In genomic region chr6:107811591-107812218, GRCh38 we compare ENCODE assay signal across 11 cellular contexts. TPM values are rescaled to one million over a fixed set of nuclear protein-coding genes. Genes with fewer than 3 reads are reported as not detected.
DNase-seq lines count a peak whose midpoint lies in the region; ATAC-seq, FAIRE-seq and TF ChIP-seq lines count a peak whose summit lies in the region.
"Had no signal": no experiment of that assay in that cellular context is flagged by ENCODE, and none has a peak within 500 bp of the region (broad histone marks: within the 10 kb centered on the region; RNA-seq: fewer than 3 reads in every experiment).

No MANE protein-coding gene starts in this region.

- in situ Hi-C loops in IMR-90 (cut with MboI; ENCODE audit: low sequenced_read_pairs) (no loop called here), K562 (cut with MboI) (no loop called here)

- H3K9me3 ChIP-seq in IMR-90 (ENCODE audit: control insufficient read depth, insufficient read depth, low read length), result no peaks in the 10 kb centered on the region
- no peaks in the 10 kb centered on the region for H3K9me3 ChIP-seq in K562 (replicated peaks; ENCODE audit: control insufficient read depth, insufficient read depth, low read depth, low read length)
- H3K9me3 ChIP-seq in upper lobe of right lung, result no peaks in the 10 kb centered on the region
- H3K9me3 ChIP-seq in suprapubic skin, result no peaks in the 10 kb centered on the region
- H3K9me3 ChIP-seq: thoracic aorta had no signal

- no peak overlapping the region for H2AK9ac ChIP-seq in IMR-90 (replicated peaks; ENCODE audit: low read depth, low read length, poor library complexity)

- no peak overlapping the region for H2AFZ ChIP-seq in IMR-90 (replicated peaks; ENCODE audit: low read length, poor library complexity)
- H2AFZ ChIP-seq in K562 (ENCODE audit: low read depth, low read length), result no peak overlapping the region

- BruUV-seq in IMR-90 (replicated peaks; lab: Mats Ljungman, UMichigan) (no TSS peak), K562 (replicated peaks; lab: Mats Ljungman, UMichigan) (no TSS peak)

- CTCF ChIA-PET in IMR-90 (lab: Yijun Ruan, JAX), result no interaction called here
- CTCF ChIA-PET in K562 (lab: Yijun Ruan, JAX; ENCODE audit: low intra/inter-chr PET ratio), result no interaction called here

- H4K20me1 ChIP-seq in IMR-90 (ENCODE audit: insufficient read depth, low read length) (no peaks in the 10 kb centered on the region), K562 (replicated peaks; ENCODE audit: control insufficient read depth, insufficient read depth, low read length) (peaks cover 4% of the 10 kb centered on the region; the same call in 1 of the 2 replicates)

- H3K27me3 ChIP-seq in IMR-90 (ENCODE audit: control insufficient read depth, insufficient read depth, low read length) (peaks cover 24% of the 10 kb centered on the region), K562 (ENCODE audit: control insufficient read depth in 2 of 2, insufficient read depth in 2 of 2, low read length in 2 of 2) (peaks cover 35 to 56% of the 10 kb centered on the region in 2 experiments), upper lobe of right lung (peaks cover 6% of the 10 kb centered on the region), suprapubic skin (peaks cover 4% of the 10 kb centered on the region)

- no peak overlapping the region for H2BK5ac ChIP-seq in IMR-90 (ENCODE audit: low read depth, low read length, poor library complexity, severe bottlenecking)

- no peak overlapping the region for H4K5ac ChIP-seq in IMR-90 (ENCODE audit: low read depth, low read length)

- POLR2A ChIA-PET in IMR-90 (lab: Charles Lee; ENCODE audit: unreplicated experiment) (no interaction called here), K562 (lab: Yijun Ruan, JAX) (interaction anchor here (0.6 to 1.2 kb wide), 2 partner anchors 25 to 31 kb away, joined by 3 read pairs; no protein-coding TSS in a partner anchor)

- peaks cover 15% of the 10 kb centered on the region for H3K4me1 Mint-ChIP-seq in memory B cell

- TF ChIP-seq CTCF in IMR-90 (conservative IDR thresholded peaks at IDR 0.05; ENCODE audit: low read depth, low read length), result no peak
- no peak for TF ChIP-seq CTCF in K562 (IDR thresholded peaks at IDR 0.05 in 2 of 3, conservative IDR thresholded peaks at IDR 0.05 in 1 of 3; ENCODE audit: insufficient read depth in 2 of 3, low read depth in 1 of 3, low read length in 3 of 3)
- TF ChIP-seq CTCF in upper lobe of right lung (IDR thresholded peaks at IDR 0.05), result no peak
- no peak for TF ChIP-seq CTCF in suprapubic skin (IDR thresholded peaks at IDR 0.05)

- no peaks in the 10 kb centered on the region for H3K27me3 Mint-ChIP-seq in memory B cell

- no peak overlapping the region for H3K4ac ChIP-seq in IMR-90 (ENCODE audit: low read depth, low read length)

- FAIRE-seq in K562 (lab: Jason Lieb, UNC), result no peak

- H3K36me3 ChIP-seq in IMR-90 (ENCODE audit: control insufficient read depth, insufficient read depth, low read length), result no peaks in the 10 kb centered on the region
- H3K36me3 ChIP-seq in K562 (ENCODE audit: control insufficient read depth, insufficient read depth, low read length), result no peaks in the 10 kb centered on the region
- H3K36me3 ChIP-seq in upper lobe of right lung, result no peaks in the 10 kb centered on the region
- H3K36me3 ChIP-seq in suprapubic skin, result no peaks in the 10 kb centered on the region
- H3K36me3 ChIP-seq: thoracic aorta had no signal

- ATAC-seq in IMR-90 (ENCODE audit: low read depth) (peak; percentile 24; the same call in 1 of the 2 replicates), K562 (no peak), memory B cell (ENCODE audit: low read depth) (peak; percentile 89), HG03108 (IDR thresholded peaks at IDR 0.05; ENCODE audit: unreplicated experiment) (no peak), upper lobe of right lung (no peak)

- H2BK20ac ChIP-seq in IMR-90 (ENCODE audit: low read depth, low read length), result no peak overlapping the region

- dilution Hi-C loops in IMR-90 (cut with HindIII; ENCODE audit: low sequenced_read_pairs, unreplicated experiment), result no loop called here

- WGBS in IMR-90 (ENCODE audit: extremely low coverage in 2 of 2, insufficient read length in 1 of 2), 2 experiments, result 0% methylated on average over 2 of the region's 8 CpGs; no CpG with 5 or more reads in 1 of the 2 experiments
- WGBS in K562 (ENCODE audit: insufficient coverage, low coverage, missing lambda C conversion rate), result 4% methylated on average over 8 of the region's 8 CpGs
- WGBS in suprapubic skin, result 45% methylated on average over 8 of the region's 8 CpGs

- no peaks in the 10 kb centered on the region for H3K79me1 ChIP-seq in IMR-90 (ENCODE audit: low read depth in 1 of 2, low read length in 2 of 2)

- peak overlapping the region; percentile 82 for H3K27ac Mint-ChIP-seq in memory B cell

- no peak overlapping the region for H2BK15ac ChIP-seq in IMR-90 (ENCODE audit: low read depth, low read length)

- H3K79me2 ChIP-seq in K562 (ENCODE audit: control insufficient read depth, insufficient read depth, low read length), result no peaks in the 10 kb centered on the region

- peak; percentile 47 for DNase-seq in AG20443 (ENCODE audit: low spot score)
- peak; percentile 21 for DNase-seq in IMR-90
- no peak for DNase-seq in K562 (ENCODE audit: extremely low read depth in 1 of 4, low spot score in 3 of 4)
- no peak for DNase-seq in memory B cell (ENCODE audit: low spot score in 2 of 2)
- DNase-seq in upper lobe of right lung, result no peak
- DNase-seq in DMS153 (lab: John Stamatoyannopoulos, UW), result no peak
- no peak for DNase-seq in suprapubic skin (ENCODE audit: low spot score in 2 of 2)
- DNase-seq: SHP77 had no signal

- TF ChIP-seq RAD21 in IMR-90 (IDR thresholded peaks at IDR 0.05; ENCODE audit: low read length) (no peak), K562 (CRISPR knock-in tag; conservative IDR thresholded peaks at IDR 0.05 in 1 of 2, IDR thresholded peaks at IDR 0.05 in 1 of 2) (no peak)

- H3K36me3 Mint-ChIP-seq in memory B cell, result peaks cover 18% of the 10 kb centered on the region

- H3K4me3 ChIP-seq in IMR-90 (ENCODE audit: insufficient read depth, low read depth, low read length) (no peak overlapping the region), K562 (no peak overlapping the region), upper lobe of right lung (no peak overlapping the region), suprapubic skin (no peak overlapping the region)
- H3K4me3 ChIP-seq: lung, thoracic aorta had no signal

- no peak overlapping the region for H3K14ac ChIP-seq in IMR-90 (replicated peaks; ENCODE audit: low read depth, low read length)

- 0 out of 2 replicates have a peak overlapping the region, but pooled peaks have one; percentile 21 for H3K23ac ChIP-seq in IMR-90 (ENCODE audit: low read depth, low read length)

- H3K56ac ChIP-seq in IMR-90 (ENCODE audit: extremely low read depth, insufficient read depth, low read length), result no peak overlapping the region

- H3K27ac ChIP-seq in IMR-90 (ENCODE audit: insufficient read depth, low read length), result no peak overlapping the region
- H3K27ac ChIP-seq in K562 (ENCODE audit: extremely low read depth, low read depth, low read length), result no peak overlapping the region
- H3K27ac ChIP-seq in upper lobe of right lung, result no peak overlapping the region
- no peak overlapping the region for H3K27ac ChIP-seq in suprapubic skin
- H3K27ac ChIP-seq: thoracic aorta had no signal

- H3K9ac ChIP-seq in IMR-90 (ENCODE audit: low read depth, low read length) (no peak overlapping the region), K562 (ENCODE audit: insufficient read depth in 1 of 2, low read depth in 2 of 2, low read length in 2 of 2) (no peak overlapping the region)

- H3K4me1 ChIP-seq in IMR-90 (ENCODE audit: control insufficient read depth, insufficient read depth, low read length) (no peaks in the 10 kb centered on the region), K562 (replicated peaks in 1 of 2; ENCODE audit: control insufficient read depth in 2 of 2, insufficient read depth in 2 of 2, low read length in 2 of 2) (no peaks in the 10 kb centered on the region), upper lobe of right lung (no peaks in the 10 kb centered on the region), suprapubic skin (no peaks in the 10 kb centered on the region)

- H4K8ac ChIP-seq in IMR-90 (ENCODE audit: low read depth in 2 of 2, low read length in 2 of 2), result no peak overlapping the region

- intact Hi-C loops in IMR-90 (cut with micrococcal nuclease) (no loop called here), K562 (cut with micrococcal nuclease) (no loop called here), upper lobe of right lung (cut with DNase I) (no loop called here)

- H3K9me1 ChIP-seq in IMR-90 (ENCODE audit: insufficient read depth, low read length), result no peaks in the 10 kb centered on the region
- H3K9me1 ChIP-seq in K562 (ENCODE audit: control insufficient read depth, insufficient read depth, low read length), result no peaks in the 10 kb centered on the region

- TF ChIP-seq POLR2A in IMR-90 (IDR thresholded peaks at IDR 0.05; ENCODE audit: low read depth, low read length) (no peak), K562 (conservative IDR thresholded peaks at IDR 0.05) (no peak), suprapubic skin (IDR thresholded peaks at IDR 0.05) (no peak)

- no peak overlapping the region for H3K4me3 Mint-ChIP-seq in memory B cell

- TF ChIP-seq EP300 in K562 (IDR thresholded peaks at IDR 0.05; ENCODE audit: low read length), result no peak
- no peak for TF ChIP-seq EP300 in suprapubic skin (IDR thresholded peaks at IDR 0.05)

- no peak overlapping the region for H2BK120ac ChIP-seq in IMR-90 (ENCODE audit: low read depth, low read length)

- no peak overlapping the region for H4K91ac ChIP-seq in IMR-90 (ENCODE audit: insufficient read depth, low read depth, low read length)

- H3K9me3 Mint-ChIP-seq in memory B cell, result no peaks in the 10 kb centered on the region

- no peak overlapping the region for H3K18ac ChIP-seq in IMR-90 (ENCODE audit: low read depth, low read length)

- H3K4me2 ChIP-seq in IMR-90 (ENCODE audit: low read depth, low read length), result no peak overlapping the region
- no peak overlapping the region for H3K4me2 ChIP-seq in K562 (ENCODE audit: insufficient read depth, low read length)

- H2AK5ac ChIP-seq in IMR-90 (ENCODE audit: low read depth, low read length), result no peak overlapping the region

RNA-seq across cellular contexts. Expression of gene SCML4, which starts 12.4 kb away (rescaled TPM):
- total RNA-seq in IMR-90 (2012; rRNA removed) (not detected in 2 replicates), K562 (2014; rRNA removed) (not detected in 2 replicates), K562 (2014; rRNA removed; fragmentation: Illumina TruSeq; extraction: Trizol) (not detected in 2 replicates), K562 (2015; rRNA removed; fragmentation: Illumina TruSeq; extraction: Trizol) (not detected in 2 replicates), K562 (2021) (0.04 and 0.16 TPM in 2 replicates), upper lobe of right lung (4.3 TPM), suprapubic skin (1 to 10 TPM in 1 of 4 donors, under 1 TPM in 2, not detected in 1; 0.42 to 1.6 (median 0.89) TPM)
- polyA plus RNA-seq in IMR-90 (2012; rRNA removed) (not detected in 2 replicates), K562 (2011; rRNA removed) (not detected in 2 replicates), K562 (2014; fragmentation: Illumina TruSeq; extraction: Trizol) (not detected in 2 replicates), K562 (2014; fragmentation: Nextera tagmentation; extraction: Ambion mirVana) (not detected), K562 (2014; rRNA removed) (not detected in 2 replicates)
- not detected in 2 replicates for polyA plus RNA-seq in IMR-90 (2012; cell fraction: cytosol; rRNA removed)
- polyA plus RNA-seq in IMR-90 (2012; cell fraction: nucleus; rRNA removed; ENCODE audit: low replicate concordance), result not detected in 2 replicates
- not detected in 2 replicates for total RNA-seq in K562 (2011; cell fraction: chromatin; rRNA removed; ENCODE audit: low replicate concordance)
- total RNA-seq in K562 (2011; cell fraction: nucleolus; rRNA removed), result not detected in 2 replicates
- not detected in 2 replicates for total RNA-seq in K562 (2011; cell fraction: nucleoplasm; rRNA removed)
- polyA plus RNA-seq in K562 (2011; cell fraction: cytosol; rRNA removed), result not detected in 2 replicates
- polyA plus RNA-seq in K562 (2011; cell fraction: nucleus; rRNA removed), result not detected in 2 replicates
- not detected in 2 replicates for polyA plus RNA-seq in K562 (2012)
- polyA minus RNA-seq in K562 (2011; rRNA and poly(A)+ RNA removed), result not detected in 2 replicates
- not detected in 2 replicates for polyA minus RNA-seq in K562 (2011; cell fraction: cytosol; rRNA and poly(A)+ RNA removed)
- polyA minus RNA-seq in K562 (2011; cell fraction: nucleus; rRNA and poly(A)+ RNA removed), result not detected in 2 replicates

Comparison
In these comparisons a context has a peak if more than half of its experiments do, and no peak if none do; other contexts are left out.
1. DNase-seq: peak in AG20443 (single experiment) and IMR-90 (single experiment); none in K562 (0 of 4), memory B cell (0 of 2), upper lobe of right lung (single experiment), DMS153 (single experiment) and suprapubic skin (0 of 2).
2. ATAC-seq: peak in IMR-90 (single experiment) and memory B cell (single experiment); none in K562 (single experiment), HG03108 (single experiment) and upper lobe of right lung (single experiment).